In the genomic region with DNA sequence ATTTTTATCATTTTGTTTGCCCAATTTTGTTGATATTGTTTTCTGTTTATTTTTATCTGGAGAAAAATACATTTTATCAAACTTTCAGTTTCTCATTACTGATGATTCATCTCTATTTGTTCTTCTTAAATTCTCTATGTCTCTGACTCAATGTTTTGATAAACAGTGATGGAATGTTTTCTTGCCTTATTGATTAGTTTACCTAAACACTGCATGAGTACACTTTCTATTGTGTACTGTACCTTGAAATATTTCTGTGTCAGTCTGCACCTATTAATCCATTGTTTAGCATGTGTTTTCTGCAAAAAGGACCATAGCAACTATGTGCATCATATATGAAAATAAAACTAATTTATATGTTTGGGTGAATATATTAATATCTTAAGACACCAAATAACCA, we compare ENCODE assay signal across 22 cellular contexts.
"Had no signal": no experiment of that assay in that cellular context is flagged by ENCODE, and none has a peak within 500 bp of the region (broad histone marks: within the 10 kb centered on the region; RNA-seq: fewer than 3 reads in every experiment).

No MANE protein-coding gene starts in this region.

- H3K27me3 ChIP-seq: colonic mucosa, ovary, sigmoid colon, stomach, thyroid gland had no signal

- ATAC-seq: effector memory CD8-positive, alpha-beta T cell; left ventricle myocardium superior; lower lobe of right lung; natural killer cell; psoas muscle; right cardiac atrium; stimulated activated effector memory CD8-positive, alpha-beta T cell treated with anti-CD3 and anti-CD28 coated beads, Interleukin-12 subunit alpha, Interleukin-12 subunit beta, amount 100 ng/mL, for 72 hours had no signal

- H3K4me1 ChIP-seq: colonic mucosa, lower lobe of right lung, psoas muscle, sigmoid colon, stomach, thyroid gland had no signal

- H3K27ac ChIP-seq: colonic mucosa, lower lobe of right lung, ovary, psoas muscle, sigmoid colon, stomach, thyroid gland had no signal

- DNase-seq: colonic mucosa; dermis blood vessel endothelial cell; effector memory CD8-positive, alpha-beta T cell; hypothalamus; immature natural killer cell; islet precursor cell; kidney glomerular epithelial cell; left ventricle myocardium superior; lower lobe of right lung; natural killer cell; occipital lobe; ovary; posterior cingulate gyrus; psoas muscle; right cardiac atrium; sigmoid colon; stimulated activated CD4-positive, alpha-beta T cell treated with anti-CD3 and anti-CD28 coated beads, Interleukin-2, amount 100 ng/mL, for 24 hours; stimulated activated CD4-positive, alpha-beta T cell treated with anti-CD3 and anti-CD28 coated beads, Interleukin-4, amount 100 ng/mL, for 24 hours; stimulated activated naive CD4-positive, alpha-beta T cell treated with Interleukin-2 at 50 U/mL for 16 hours; stomach; thyroid gland had no signal

- H3K36me3 ChIP-seq: colonic mucosa, lower lobe of right lung, ovary, sigmoid colon, stomach, thyroid gland had no signal

- H3K4me3 ChIP-seq: colonic mucosa, lower lobe of right lung, ovary, psoas muscle, sigmoid colon, stomach, thyroid gland had no signal

- H3K9me3 ChIP-seq: colonic mucosa, lower lobe of right lung, ovary, sigmoid colon, stomach, thyroid gland had no signal
